Comparison of ENCODE assay signal across 13 cellular contexts in genomic region chr14:88481794-88482193, GRCh38.
"Had no signal": no experiment of that assay in that cellular context is flagged by ENCODE, and none has a peak within 500 bp of the region (broad histone marks: within the 10 kb centered on the region; RNA-seq: fewer than 3 reads in every experiment).

No MANE protein-coding gene starts in this region.

- ATAC-seq: activated CD4-positive, CD25-positive, alpha-beta regulatory T cell treated with anti-CD3 and anti-CD28 coated beads, Interleukin-2, amount 50 U/mL, for 24 hours; activated naive CD4-positive, alpha-beta T cell treated with anti-CD3 and anti-CD28 coated beads, Interleukin-2, amount 50 U/mL, for 72 hours; stimulated activated effector memory CD8-positive, alpha-beta T cell treated with anti-CD3 and anti-CD28 coated beads, Interleukin-12 subunit alpha, Interleukin-12 subunit beta, amount 100 ng/mL, for 72 hours had no signal

- H3K27ac ChIP-seq: dorsolateral prefrontal cortex, tibial artery had no signal

- H3K9me3 Mint-ChIP-seq: activated naive CD4-positive, alpha-beta T cell treated with anti-CD3 and anti-CD28 coated beads, Interleukin-2, amount 50 U/mL, for 72 hours; immature natural killer cell; stimulated activated effector memory CD8-positive, alpha-beta T cell treated with anti-CD3 and anti-CD28 coated beads, Interleukin-12 subunit alpha, Interleukin-12 subunit beta, amount 100 ng/mL, for 72 hours had no signal

- H3K27me3 ChIP-seq: dorsolateral prefrontal cortex, tibial artery had no signal

- H3K9me3 ChIP-seq: tibial artery had no signal

- H3K4me1 Mint-ChIP-seq: immature natural killer cell; stimulated activated effector memory CD8-positive, alpha-beta T cell treated with anti-CD3 and anti-CD28 coated beads, Interleukin-12 subunit alpha, Interleukin-12 subunit beta, amount 100 ng/mL, for 72 hours had no signal

- H3K27ac Mint-ChIP-seq: activated naive CD4-positive, alpha-beta T cell treated with anti-CD3 and anti-CD28 coated beads, Interleukin-2, amount 50 U/mL, for 72 hours; immature natural killer cell; stimulated activated effector memory CD8-positive, alpha-beta T cell treated with anti-CD3 and anti-CD28 coated beads, Interleukin-12 subunit alpha, Interleukin-12 subunit beta, amount 100 ng/mL, for 72 hours had no signal

- DNase-seq: activated CD4-positive, alpha-beta T cell treated with anti-CD3 and anti-CD28 coated beads, Interleukin-2, amount 50 U/mL, for 4 hours; activated effector memory CD4-positive, alpha-beta T cell treated with anti-CD3 and anti-CD28 coated beads, Interleukin-2, amount 50 U/mL, for 16 hours; activated T-cell treated with anti-CD3 and anti-CD28 coated beads, Interleukin-2, amount 50 U/mL, for 1 hour; amygdala; dorsolateral prefrontal cortex; immature natural killer cell; retina; T-helper 2 cell; tibial artery had no signal

- H3K4me3 ChIP-seq: dorsolateral prefrontal cortex, smooth muscle cell, tibial artery had no signal

- H3K36me3 Mint-ChIP-seq: activated naive CD4-positive, alpha-beta T cell treated with anti-CD3 and anti-CD28 coated beads, Interleukin-2, amount 50 U/mL, for 72 hours; immature natural killer cell; stimulated activated effector memory CD8-positive, alpha-beta T cell treated with anti-CD3 and anti-CD28 coated beads, Interleukin-12 subunit alpha, Interleukin-12 subunit beta, amount 100 ng/mL, for 72 hours had no signal

- H3K4me3 Mint-ChIP-seq: immature natural killer cell; stimulated activated effector memory CD8-positive, alpha-beta T cell treated with anti-CD3 and anti-CD28 coated beads, Interleukin-12 subunit alpha, Interleukin-12 subunit beta, amount 100 ng/mL, for 72 hours had no signal

- H3K4me2 ChIP-seq: smooth muscle cell had no signal
